In genomic region chr7:155466814-155467675, GRCh38 we compare ENCODE assay signal across 8 cellular contexts. TPM values are rescaled to one million over a fixed set of nuclear protein-coding genes. Genes with fewer than 3 reads are reported as not detected.
A peak's percentile ranks its signal among the peaks of the same experiment; 100 is the strongest.
DNase-seq lines count a peak whose midpoint lies in the region; ATAC-seq and TF ChIP-seq lines count a peak whose summit lies in the region.

No MANE protein-coding gene starts in this region.

- peaks cover 84% of the 10 kb centered on the region for H3K27me3 Mint-ChIP-seq in activated T-cell treated with anti-CD3 and anti-CD28 coated beads, Interleukin-2, amount 50 U/mL, for 72 hours (ENCODE audit: low read depth)
- peaks cover 67% of the 10 kb centered on the region in 2 donors for H3K27me3 Mint-ChIP-seq in natural killer cell (ENCODE audit: low read depth in 2 of 2)
- H3K27me3 Mint-ChIP-seq in HFFc6 (ENCODE audit: insufficient read depth): peaks cover 72% of the 10 kb centered on the region

- DNase-seq in NCI-H82 (lab: John Stamatoyannopoulos, UW): peak; percentile 19
- DNase-seq in NCI-H82 treated with DMSO at 0.1 percent for 48 hours (lab: John Stamatoyannopoulos, UW; ENCODE audit: unreplicated experiment): no peak
- peak; percentile 74 to 75 for DNase-seq in activated T-cell treated with anti-CD3 and anti-CD28 coated beads, Interleukin-2, amount 50 U/mL, for 72 hours
- DNase-seq in natural killer cell: no peak
- DNase-seq in HFFc6: no peak
- DNase-seq in NCI-H1436 (lab: John Stamatoyannopoulos, UW): no peak
- no peak for DNase-seq in NCI-H1694 (lab: John Stamatoyannopoulos, UW)

- H3K36me3 Mint-ChIP-seq in activated T-cell treated with anti-CD3 and anti-CD28 coated beads, Interleukin-2, amount 50 U/mL, for 72 hours (ENCODE audit: insufficient read depth in 2 of 2): no peaks in the 10 kb centered on the region
- H3K36me3 Mint-ChIP-seq in natural killer cell (no peaks in the 10 kb centered on the region), HFFc6 (ENCODE audit: low read depth) (no peaks in the 10 kb centered on the region)

- no peak for TF ChIP-seq CTCF in natural killer cell (IDR thresholded peaks at IDR 0.05)
- TF ChIP-seq CTCF in HFFc6 (IDR thresholded peaks at IDR 0.05): no peak

- H3K27ac Mint-ChIP-seq in activated T-cell treated with anti-CD3 and anti-CD28 coated beads, Interleukin-2, amount 50 U/mL, for 72 hours: no peak overlapping the region
- no peak overlapping the region for H3K27ac Mint-ChIP-seq in natural killer cell
- H3K27ac Mint-ChIP-seq in HFFc6: no peak overlapping the region

- intact Hi-C loops in natural killer cell (cut with micrococcal nuclease): no loop called here

- H3K4me1 Mint-ChIP-seq in activated T-cell treated with anti-CD3 and anti-CD28 coated beads, Interleukin-2, amount 50 U/mL, for 72 hours (ENCODE audit: low read depth): peaks cover 36% of the 10 kb centered on the region
- H3K4me1 Mint-ChIP-seq in natural killer cell: peaks cover 5 to 6% of the 10 kb centered on the region in 2 donors
- peaks cover 6% of the 10 kb centered on the region for H3K4me1 Mint-ChIP-seq in HFFc6 (ENCODE audit: low read depth)

- no peaks in the 10 kb centered on the region for H3K9me3 Mint-ChIP-seq in activated T-cell treated with anti-CD3 and anti-CD28 coated beads, Interleukin-2, amount 50 U/mL, for 72 hours
- no peaks in the 10 kb centered on the region for H3K9me3 Mint-ChIP-seq in natural killer cell
- no peaks in the 10 kb centered on the region for H3K9me3 Mint-ChIP-seq in HFFc6

- ATAC-seq in HG03159 (IDR thresholded peaks at IDR 0.05; ENCODE audit: unreplicated experiment) (peak; percentile 74), natural killer cell (peak in 2 of 3 donors; percentile 52 to 55)
- peak; percentile 78 to 80 for ATAC-seq in activated T-cell treated with anti-CD3 and anti-CD28 coated beads, Interleukin-2, amount 50 U/mL, for 72 hours (replicated peaks in 1 of 2)

- H3K4me3 Mint-ChIP-seq in activated T-cell treated with anti-CD3 and anti-CD28 coated beads, Interleukin-2, amount 50 U/mL, for 72 hours: peak overlapping the region; percentile 62 to 65
- H3K4me3 Mint-ChIP-seq in natural killer cell: no peak overlapping the region
- H3K4me3 Mint-ChIP-seq in HFFc6: no peak overlapping the region

RNA-seq across cellular contexts. Expression of gene EN2, which starts 9.1 kb away (rescaled TPM):
- total RNA-seq in activated T-cell treated with anti-CD3 and anti-CD28 coated beads, Interleukin-2, amount 50 U/mL, for 72 hours: not detected
- total RNA-seq in natural killer cell: not detected
- total RNA-seq in HFFc6 (2021; fragmentation: NEBNext Ultra II Directional; extraction: Animal tissue kit (Norgen Biotek cat#: 25700)): not detected

Comparison
In these comparisons a context has a peak if more than half of its experiments do, and no peak if none do; other contexts are left out.
1. DNase-seq: peak in NCI-H82 (single experiment) and activated T-cell treated with anti-CD3 and anti-CD28 coated beads, Interleukin-2, amount 50 U/mL, for 72 hours (2 of 2); none in NCI-H82 treated with DMSO at 0.1 percent for 48 hours (single experiment), natural killer cell (single experiment), HFFc6 (single experiment), NCI-H1436 (single experiment) and NCI-H1694 (single experiment).
2. H3K4me3 Mint-ChIP-seq: peak in activated T-cell treated with anti-CD3 and anti-CD28 coated beads, Interleukin-2, amount 50 U/mL, for 72 hours (2 of 2); none in natural killer cell (single experiment) and HFFc6 (single experiment).
3. Peak in every context shown above with its lines, with median percentiles within 50 percentile points of each other: ATAC-seq.